20 cellular contexts compared by ENCODE assay signal in genomic region chr2:150977296-150977695, GRCh38.
DNase-seq lines count a peak whose midpoint lies in the region; ATAC-seq and TF ChIP-seq lines count a peak whose summit lies in the region.
"Had no signal": no experiment of that assay in that cellular context is flagged by ENCODE, and none has a peak within 500 bp of the region (broad histone marks: within the 10 kb centered on the region; RNA-seq: fewer than 3 reads in every experiment).

No MANE protein-coding gene starts in this region.

- ATAC-seq in GM18502 (IDR thresholded peaks at IDR 0.05; ENCODE audit: poor library complexity, unreplicated experiment) (no peak), HG03571 (IDR thresholded peaks at IDR 0.05; ENCODE audit: unreplicated experiment) (no peak)
- ATAC-seq: GM12878, Panc1 had no signal

- no peak for TF ChIP-seq CTCF in epithelial cell of esophagus (IDR thresholded peaks at IDR 0.05; ENCODE audit: insufficient read depth, low read depth, low read length, missing control alignments)
- no peak for TF ChIP-seq CTCF in nephron (IDR thresholded peaks at IDR 0.05; ENCODE audit: unreplicated experiment in 3 of 3)
- no peak for TF ChIP-seq CTCF in GM10266 (IDR thresholded peaks at IDR 0.05; ENCODE audit: control insufficient read depth, insufficient read depth, low read depth, missing control alignments)

- no peak overlapping the region for H3K4me3 Mint-ChIP-seq in nephron
- H3K4me3 Mint-ChIP-seq: CD4-positive, CD25-positive, alpha-beta regulatory T cell had no signal

- DNase-seq in epithelial cell of esophagus (ENCODE audit: low read depth) (peak; percentile 18), kidney tubule cell (ENCODE audit: low spot score) (peak; percentile 34), GM10266 (ENCODE audit: extremely low spot score) (no peak), DMS 273 treated with DMSO at 0.1 percent for 48 hours (lab: John Stamatoyannopoulos, UW) (no peak)
- DNase-seq: CD4-positive, CD25-positive, alpha-beta regulatory T cell; DMS79; KG1; NCI-H1105; NCI-H146; NCI-H2029; NCI-H2227 treated with DMSO at 0.1 percent for 48 hours; NCI-H510A; NCI-H748 treated with DMSO at 0.1 percent for 48 hours; SIG-M5 had no signal

- H3K27me3 Mint-ChIP-seq in nephron (ENCODE audit: low read depth), result no peaks in the 10 kb centered on the region
- H3K27me3 Mint-ChIP-seq: CD4-positive, CD25-positive, alpha-beta regulatory T cell had no signal

- no peaks in the 10 kb centered on the region for H3K9me3 Mint-ChIP-seq in nephron

- H3K27ac Mint-ChIP-seq in nephron, result peak overlapping the region in 2 of 3 experiments; percentile 36 to 42
- H3K27ac Mint-ChIP-seq: CD4-positive, CD25-positive, alpha-beta regulatory T cell had no signal

- no peak overlapping the region for H3K4me3 ChIP-seq in epithelial cell of esophagus (ENCODE audit: low read length)
- H3K4me3 ChIP-seq: GM12878, HAP-1 had no signal

- H3K4me1 Mint-ChIP-seq in nephron, result peaks cover 26% of the 10 kb centered on the region
- H3K4me1 Mint-ChIP-seq: CD4-positive, CD25-positive, alpha-beta regulatory T cell had no signal

- H3K36me3 Mint-ChIP-seq in nephron (ENCODE audit: low read depth), result no peaks in the 10 kb centered on the region
- H3K36me3 Mint-ChIP-seq: CD4-positive, CD25-positive, alpha-beta regulatory T cell had no signal

Comparison
In these comparisons a context has a peak if more than half of its experiments do, and no peak if none do; other contexts are left out.
1. DNase-seq: peak in epithelial cell of esophagus (single experiment) and kidney tubule cell (single experiment); none in GM10266 (single experiment) and DMS 273 treated with DMSO at 0.1 percent for 48 hours (single experiment).